Comparison of ENCODE assay signal across 8 cellular contexts in the genomic region with DNA sequence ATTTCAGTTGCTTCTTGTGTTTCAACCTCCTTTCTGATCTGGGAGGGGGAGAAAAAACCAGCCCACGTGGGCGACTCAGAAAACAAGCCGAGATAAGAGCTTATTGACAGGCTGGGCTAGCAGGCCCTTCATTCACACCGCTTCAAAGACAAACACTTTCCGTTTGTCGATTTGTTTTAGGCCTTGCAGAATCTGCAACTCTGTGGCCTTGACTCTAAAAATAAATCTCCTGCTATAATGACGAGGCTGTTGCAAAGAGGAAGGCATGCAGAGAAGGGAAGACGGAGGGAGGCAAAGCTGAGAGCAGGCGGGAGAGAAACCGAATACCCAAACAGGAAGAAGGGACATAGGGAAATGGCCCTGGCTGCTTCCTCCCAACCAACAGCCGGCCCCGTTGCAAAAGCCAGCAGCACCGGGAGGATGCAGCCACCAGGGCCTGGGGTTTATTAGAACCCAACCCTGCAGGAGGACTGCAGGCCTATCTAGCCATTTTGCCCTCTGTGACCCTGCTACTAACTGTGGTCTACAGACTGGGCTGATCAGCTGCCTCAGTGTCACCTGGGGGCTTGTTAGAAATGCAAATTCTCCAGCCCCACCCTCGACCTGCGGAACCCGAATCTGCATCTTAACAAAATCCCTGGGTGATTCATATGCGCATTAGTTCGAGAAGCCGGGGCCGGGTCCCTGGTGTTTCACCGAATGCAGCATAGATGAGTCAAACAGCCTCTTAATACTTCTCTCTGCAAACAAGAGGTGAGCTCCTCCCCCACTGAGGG.
A peak's percentile ranks its signal among the peaks of the same experiment; 100 is the strongest.
DNase-seq lines count a peak whose midpoint lies in the region; ATAC-seq and TF ChIP-seq lines count a peak whose summit lies in the region.

No MANE protein-coding gene starts in this region.

- ATAC-seq in HG03565 (IDR thresholded peaks at IDR 0.05; ENCODE audit: unreplicated experiment): no peak
- ATAC-seq in HG02642 (IDR thresholded peaks at IDR 0.05; ENCODE audit: poor library complexity, unreplicated experiment): no peak

- H3K4me3 ChIP-seq in GM12865 (ENCODE audit: low read depth, low read length): no peak overlapping the region

- no peak for TF ChIP-seq CTCF in GM12865 (IDR thresholded peaks at IDR 0.05; ENCODE audit: insufficient read depth, low read depth, low read length, missing control alignments)

- DNase-seq in GM12865 (ENCODE audit: low read depth) (peak; percentile 40), SIG-M5 treated with dmso at 0.1 percent for 504 hours (lab: John Stamatoyannopoulos, UW; ENCODE audit: unreplicated experiment) (peak; percentile 87), kidney tubule cell (ENCODE audit: low spot score) (peak; percentile 58), occipital lobe (lab: John Stamatoyannopoulos, UW) (no peak)
- peak; percentile 70 for DNase-seq in activated naive CD4-positive, alpha-beta T cell treated with Interleukin-2 at 50 U/mL for 16 hours
- DNase-seq in stimulated activated CD4-positive, alpha-beta T cell treated with anti-CD3 and anti-CD28 coated beads, Interleukin-4, amount 100 ng/mL, for 4 hours: peak; percentile 51 to 66
